In genomic region chr6:56843476-56844349, GRCh38 we compare ENCODE assay signal across 8 cellular contexts.
A peak's percentile ranks its signal among the peaks of the same experiment; 100 is the strongest.
DNase-seq lines count a peak whose midpoint lies in the region; ATAC-seq, FAIRE-seq and TF ChIP-seq lines count a peak whose summit lies in the region.

No MANE protein-coding gene starts in this region.

- CTCF ChIA-PET in RWPE1 (lab: Yijun Ruan, JAX) = interaction anchor here (0.6 to 0.9 kb wide), 2 partner anchors 7 to 59 kb away, joined by 3 read pairs; no protein-coding TSS in a partner anchor

- H3K4me3 ChIP-seq in Jurkat, Clone E6-1 (ENCODE audit: low read length) = peak overlapping the region; percentile 67
- H3K4me3 ChIP-seq in pancreas (peak overlapping the region; percentile 31 to 56 (median 37)), uterus (peak overlapping the region; percentile 71 to 77)

- H3K4me1 ChIP-seq in pancreas (no peaks in the 10 kb centered on the region), uterus (peaks cover 0 to 13% of the 10 kb centered on the region in 2 donors)

- H3K9me3 ChIP-seq in pancreas = no peaks in the 10 kb centered on the region
- no peaks in the 10 kb centered on the region for H3K9me3 ChIP-seq in uterus

- POLR2A ChIA-PET in RWPE1 (lab: Yijun Ruan, JAX; ENCODE audit: low non-redundant PET) = interaction anchor here (0.5 kb wide), 1 partner anchor 66 kb away, joined by 4 read pairs; no protein-coding TSS in a partner anchor

- peak; percentile 78 for ATAC-seq in GM21717 (IDR thresholded peaks at IDR 0.05; ENCODE audit: unreplicated experiment)
- peak; percentile 90 to 97 for ATAC-seq in activated naive CD4-positive, alpha-beta T cell treated with anti-CD3 and anti-CD28 coated beads, Interleukin-2, amount 50 U/mL, for 72 hours
- ATAC-seq in Right ventricle myocardium inferior = peak; percentile 95
- ATAC-seq in pancreas = peak; percentile 80 to 92 (median 91)

- no peaks in the 10 kb centered on the region for H3K36me3 Mint-ChIP-seq in activated naive CD4-positive, alpha-beta T cell treated with anti-CD3 and anti-CD28 coated beads, Interleukin-2, amount 50 U/mL, for 72 hours

- no peaks in the 10 kb centered on the region for H3K9me3 Mint-ChIP-seq in activated naive CD4-positive, alpha-beta T cell treated with anti-CD3 and anti-CD28 coated beads, Interleukin-2, amount 50 U/mL, for 72 hours

- intact Hi-C loops in Right ventricle myocardium inferior (cut with DNase I) = loop anchor here (2.0 to 5.0 kb wide), 2 partner anchors 36 to 73 kb away; no protein-coding TSS in a partner anchor
- intact Hi-C loops in pancreas (cut with DNase I) = loop anchor here in 2 of 3 donors (5.0 to 10.0 kb wide), 2 partner anchors 129 to 201 kb away; partner anchors contain the start of gene DST (in 1 of the 2)
- intact Hi-C loops in uterus (cut with DNase I; ENCODE audit: low total_unique reads) = loop anchor here (5.0 kb wide), 1 partner anchor 136 kb away; no protein-coding TSS in a partner anchor

- peak; percentile 91 for DNase-seq in ELR (ENCODE audit: low read depth)
- DNase-seq in Jurkat, Clone E6-1 (ENCODE audit: low read depth, low spot score) = peak; percentile 78
- DNase-seq in RWPE1 (ENCODE audit: low spot score) = peak; percentile 75
- DNase-seq in activated naive CD4-positive, alpha-beta T cell treated with anti-CD3 and anti-CD28 coated beads, Interleukin-2, amount 50 U/mL, for 72 hours (ENCODE audit: low spot score in 2 of 2) = peak in 1 of 2 donors; percentile 67
- DNase-seq in Right ventricle myocardium inferior (ENCODE audit: missing footprints) = peak; percentile 88
- peak; percentile 30 to 78 (median 46) for DNase-seq in pancreas
- peak; percentile 64 to 67 for DNase-seq in uterus

- H3K27ac ChIP-seq in RWPE1 (peak overlapping the region; percentile 81), pancreas (peak overlapping the region in 3 of 4 donors; percentile 31 to 77 (median 67)), uterus (peak overlapping the region; percentile 85 to 87)

- peak; percentile 9 to 41 for TF ChIP-seq POLR2A in uterus (IDR thresholded peaks at IDR 0.05)

- TF ChIP-seq CTCF in RWPE1 (conservative IDR thresholded peaks at IDR 0.05; ENCODE audit: low read depth) = peak; percentile 83
- peak in 1 of 4 donors; percentile 14 for TF ChIP-seq CTCF in pancreas (IDR thresholded peaks at IDR 0.05)
- TF ChIP-seq CTCF in uterus (IDR thresholded peaks at IDR 0.05) = peak; percentile 54 to 65 (median 58)

- no peak overlapping the region for H3K27ac Mint-ChIP-seq in activated naive CD4-positive, alpha-beta T cell treated with anti-CD3 and anti-CD28 coated beads, Interleukin-2, amount 50 U/mL, for 72 hours

- no peaks in the 10 kb centered on the region for H3K36me3 ChIP-seq in pancreas
- no peaks in the 10 kb centered on the region for H3K36me3 ChIP-seq in uterus

- 1% methylated on average over 35 to 87 of the region's 87 CpGs for WGBS in pancreas, 2 donors

- peaks cover 0 to 16% (median 3%) of the 10 kb centered on the region in 4 donors for H3K27me3 ChIP-seq in pancreas
- no peaks in the 10 kb centered on the region for H3K27me3 ChIP-seq in uterus

- no peak for FAIRE-seq in pancreas (lab: Jason Lieb, UNC)
